ENCODE assay signal across 8 cellular contexts in genomic region chr17:32066863-32067642, GRCh38. TPM values are rescaled to one million over a fixed set of nuclear protein-coding genes. Genes with fewer than 3 reads are reported as not detected.
A peak's percentile ranks its signal among the peaks of the same experiment; 100 is the strongest.
DNase-seq lines count a peak whose midpoint lies in the region; ATAC-seq and TF ChIP-seq lines count a peak whose summit lies in the region.
"Not testable (repeated sequence)": the region's sequence is repeated elsewhere in the genome, so short reads cannot be mapped to it uniquely, and the experiment has no call there.

No MANE protein-coding gene starts in this region.

- DNase-seq in GM23248 (peak; percentile 32), MM.1S (peak; percentile 6)
- DNase-seq in activated CD4-positive, alpha-beta T cell treated with anti-CD3 and anti-CD28 coated beads, Interleukin-2, amount 50 U/mL, for 1 hour, result peak; percentile 54
- peak; percentile 74 for DNase-seq in activated naive CD8-positive, alpha-beta T cell treated with anti-CD3 and anti-CD28 coated beads, Interleukin-2, amount 10 ng/mL, durations not matched to agents 7 days and 5 days
- not testable (repeated sequence) for DNase-seq in fibroblast of the aortic adventitia (ENCODE audit: low read depth); nephron progenitor cell
- DNase-seq in stimulated activated CD4-positive, alpha-beta T cell treated with anti-CD3 and anti-CD28 coated beads, TNF-alpha, amount 100 ng/mL, for 48 hours (ENCODE audit: low read depth in 3 of 3), result peak; percentile 22 to 38 (median 35)

- H3K27me3 Mint-ChIP-seq in activated naive CD8-positive, alpha-beta T cell treated with anti-CD3 and anti-CD28 coated beads, Interleukin-2, amount 10 ng/mL, durations not matched to agents 7 days and 5 days; nephron progenitor cell (ENCODE audit: low read depth, poor library complexity): not testable (repeated sequence)

- H3K4me2 ChIP-seq in BLaER1 (peak overlapping the region; percentile 55), GM23248 (ENCODE audit: unreplicated experiment) (peak overlapping the region; percentile 53)
- not testable (repeated sequence) for H3K4me2 ChIP-seq in MM.1S (ENCODE audit: low read depth, low read length)

- H3K4me3 Mint-ChIP-seq in activated naive CD8-positive, alpha-beta T cell treated with anti-CD3 and anti-CD28 coated beads, Interleukin-2, amount 10 ng/mL, durations not matched to agents 7 days and 5 days, result peak overlapping the region; percentile 39
- H3K4me3 Mint-ChIP-seq in nephron progenitor cell, result not testable (repeated sequence)

- not testable (repeated sequence) for H3K36me3 ChIP-seq in BLaER1; GM23248 (ENCODE audit: low read depth); MM.1S (replicated peaks; ENCODE audit: insufficient read depth, low read length)

- H3K27ac ChIP-seq in BLaER1, result peak overlapping the region; percentile 65; the same call in 1 of the 2 replicates
- H3K27ac ChIP-seq in GM23248; MM.1S (ENCODE audit: low read length): not testable (repeated sequence)

- WGBS in GM23248 (ENCODE audit: low coverage in 1 of 2, low lambda C conversion rate in 2 of 2, missing lambda C conversion rate in 2 of 2), 2 experiments, result 23 to 29% methylated on average over 20 to 24 of the region's 25 CpGs

- not testable (repeated sequence) for H3K9me3 Mint-ChIP-seq in activated naive CD8-positive, alpha-beta T cell treated with anti-CD3 and anti-CD28 coated beads, Interleukin-2, amount 10 ng/mL, durations not matched to agents 7 days and 5 days; nephron progenitor cell

- not testable (repeated sequence) for TF ChIP-seq CTCF in MM.1S (IDR thresholded peaks at IDR 0.05; ENCODE audit: low read length)
- TF ChIP-seq CTCF in fibroblast of the aortic adventitia (IDR thresholded peaks at IDR 0.05; ENCODE audit: insufficient read depth, low read length) (peak; percentile 16), nephron progenitor cell (IDR thresholded peaks at IDR 0.05) (peak; percentile 12)

- POLR2A ChIA-PET in activated naive CD8-positive, alpha-beta T cell treated with anti-CD3 and anti-CD28 coated beads, Interleukin-2, amount 10 ng/mL, durations not matched to agents 7 days and 5 days (lab: Charles Lee), result not testable (repeated sequence)

- peak overlapping the region; percentile 78 for H3K27ac Mint-ChIP-seq in activated naive CD8-positive, alpha-beta T cell treated with anti-CD3 and anti-CD28 coated beads, Interleukin-2, amount 10 ng/mL, durations not matched to agents 7 days and 5 days
- not testable (repeated sequence) for H3K27ac Mint-ChIP-seq in nephron progenitor cell

- peak; percentile 81 for ATAC-seq in activated naive CD8-positive, alpha-beta T cell treated with anti-CD3 and anti-CD28 coated beads, Interleukin-2, amount 10 ng/mL, durations not matched to agents 7 days and 5 days (ENCODE audit: low read depth)

- H3K4me1 Mint-ChIP-seq in activated naive CD8-positive, alpha-beta T cell treated with anti-CD3 and anti-CD28 coated beads, Interleukin-2, amount 10 ng/mL, durations not matched to agents 7 days and 5 days; nephron progenitor cell: not testable (repeated sequence)

- not testable (repeated sequence) for H3K9ac ChIP-seq in BLaER1; GM23248; MM.1S (ENCODE audit: low read length)

- H2AFZ ChIP-seq in GM23248, result peak overlapping the region; percentile 93
- H2AFZ ChIP-seq in MM.1S (ENCODE audit: low read length), result peak overlapping the region; percentile 83

- H3K4me1 ChIP-seq in BLaER1, result peaks cover 30% of the 10 kb centered on the region
- not testable (repeated sequence) for H3K4me1 ChIP-seq in GM23248 (ENCODE audit: insufficient read depth); MM.1S (ENCODE audit: low read length)

- in situ Hi-C loops in GM23248 (cut with MboI), result not testable (repeated sequence)

- not testable (repeated sequence) for H4K20me1 ChIP-seq in BLaER1; GM23248 (ENCODE audit: insufficient read depth); MM.1S (ENCODE audit: insufficient read depth, low read length)

- not testable (repeated sequence) for H3K9me2 ChIP-seq in GM23248 (ENCODE audit: insufficient read depth); MM.1S (replicated peaks; ENCODE audit: insufficient read depth, low read length)

- not testable (repeated sequence) for H3K9me3 ChIP-seq in BLaER1; GM23248 (ENCODE audit: low read depth); MM.1S (replicated peaks; ENCODE audit: insufficient read depth, low read length)

- not testable (repeated sequence) for H3K27me3 ChIP-seq in BLaER1; GM23248 (replicated peaks; ENCODE audit: insufficient read depth); MM.1S (replicated peaks; ENCODE audit: insufficient read depth, low read length)

- not testable (repeated sequence) for H3F3A ChIP-seq in GM23248 (ENCODE audit: insufficient read depth); MM.1S (ENCODE audit: insufficient read depth, low read length)

- not testable (repeated sequence) for H3K4me3 ChIP-seq in BLaER1; GM23248; fibroblast of the aortic adventitia (ENCODE audit: low read depth, low read length)
- peak overlapping the region; percentile 45; the same call in 1 of the 2 replicates for H3K4me3 ChIP-seq in MM.1S (ENCODE audit: low read length)

- not testable (repeated sequence) for H3K79me2 ChIP-seq in GM23248 (ENCODE audit: insufficient read depth); MM.1S (ENCODE audit: low read length)

- not testable (repeated sequence) for H3K36me3 Mint-ChIP-seq in activated naive CD8-positive, alpha-beta T cell treated with anti-CD3 and anti-CD28 coated beads, Interleukin-2, amount 10 ng/mL, durations not matched to agents 7 days and 5 days; nephron progenitor cell (ENCODE audit: low read depth)

RNA-seq across cellular contexts. Expression of gene LRRC37B, which starts 59.9 kb away (rescaled TPM):
- 2.1 and 5.1 TPM in 2 replicates for total RNA-seq in GM23248 (2014; rRNA removed; shearing (Covaris generic))
- polyA plus RNA-seq in GM23248 (2016; fragmentation: Nextera tagmentation; extraction: Ambion mirVana), result 3.1 and 3.7 TPM in 2 replicates
- 10 to 100 TPM; 51.5 to 58.3 TPM for total RNA-seq in activated naive CD8-positive, alpha-beta T cell treated with anti-CD3 and anti-CD28 coated beads, Interleukin-2, amount 10 ng/mL, durations not matched to agents 7 days and 5 days
- 7.7 and 18.0 TPM in 2 replicates for total RNA-seq in fibroblast of the aortic adventitia (ENCODE audit: low replicate concordance)
